In the genomic region with DNA sequence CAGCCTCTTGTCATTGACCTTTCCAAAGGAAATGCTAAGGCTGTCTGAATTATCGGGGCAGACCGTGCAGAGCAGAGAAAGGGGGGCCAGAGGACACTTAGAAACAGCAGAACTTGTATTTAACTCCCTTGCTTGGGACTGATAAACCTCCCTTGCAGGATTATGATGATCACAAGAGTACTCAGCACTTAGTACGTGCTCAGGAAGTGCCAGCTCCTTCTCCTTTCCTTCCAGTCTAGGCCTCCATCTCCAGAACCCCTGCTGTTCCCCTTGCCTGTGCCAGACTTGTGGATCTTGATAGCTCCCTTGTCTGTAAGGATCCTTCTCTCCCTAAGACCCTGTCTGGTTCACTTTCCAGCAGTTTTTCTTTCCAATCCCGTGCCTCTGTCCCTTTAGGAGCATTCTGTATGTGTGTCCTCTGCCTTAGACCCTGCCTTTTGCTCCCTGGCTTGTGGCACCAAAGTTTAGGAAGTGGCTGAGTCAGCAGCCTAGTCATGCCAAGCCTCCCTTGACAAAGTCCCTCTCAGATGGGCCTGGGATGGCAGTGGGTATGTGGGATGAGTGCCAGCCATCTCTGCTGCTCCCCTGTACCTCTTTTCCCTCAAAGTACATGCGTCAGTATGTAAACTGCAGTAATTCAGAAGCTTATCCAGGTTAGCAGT, we compare ENCODE assay signal across 8 cellular contexts. TPM values are rescaled to one million over a fixed set of nuclear protein-coding genes. Genes with fewer than 3 reads are reported as not detected.
DNase-seq lines count a peak whose midpoint lies in the region; ATAC-seq and TF ChIP-seq lines count a peak whose summit lies in the region.

No MANE protein-coding gene starts in this region.

- H3K9me3 ChIP-seq in Peyer's patch: no peaks in the 10 kb centered on the region

- ATAC-seq in effector memory CD8-positive, alpha-beta T cell (replicated peaks): no peak
- ATAC-seq in GM18505 (IDR thresholded peaks at IDR 0.05; ENCODE audit: unreplicated experiment): no peak
- no peak for ATAC-seq in GM18870 (IDR thresholded peaks at IDR 0.05; ENCODE audit: unreplicated experiment)

- TF ChIP-seq POLR2A in Peyer's patch (IDR thresholded peaks at IDR 0.05): no peak
- TF ChIP-seq POLR2A in GM18505 (IDR thresholded peaks at IDR 0.05; ENCODE audit: borderline replicate concordance, extremely low read depth, insufficient read depth, insufficient read length): no peak

- H3K4me3 Mint-ChIP-seq in activated naive CD4-positive, alpha-beta T cell treated with anti-CD3 and anti-CD28 coated beads, Interleukin-2, amount 50 U/mL, for 24 hours: peak overlapping the region; percentile 89
- peak overlapping the region; percentile 89 to 92 for H3K4me3 Mint-ChIP-seq in effector memory CD8-positive, alpha-beta T cell

- no peak for TF ChIP-seq CTCF in Peyer's patch (IDR thresholded peaks at IDR 0.05)

- no peak for DNase-seq in activated naive CD4-positive, alpha-beta T cell treated with anti-CD3 and anti-CD28 coated beads, Interleukin-2, amount 50 U/mL, for 16 hours
- DNase-seq in Peyer's patch: no peak
- DNase-seq in effector memory CD8-positive, alpha-beta T cell: no peak
- DNase-seq in myocyte (ENCODE audit: low read depth): peak; percentile 16
- DNase-seq in KG1 (lab: John Stamatoyannopoulos, UW): no peak

- no peaks in the 10 kb centered on the region for H3K9me3 Mint-ChIP-seq in activated naive CD4-positive, alpha-beta T cell treated with anti-CD3 and anti-CD28 coated beads, Interleukin-2, amount 50 U/mL, for 24 hours
- no peaks in the 10 kb centered on the region for H3K9me3 Mint-ChIP-seq in effector memory CD8-positive, alpha-beta T cell

- H3K27me3 Mint-ChIP-seq in activated naive CD4-positive, alpha-beta T cell treated with anti-CD3 and anti-CD28 coated beads, Interleukin-2, amount 50 U/mL, for 24 hours: peaks cover 4% of the 10 kb centered on the region
- peaks cover 19 to 20% of the 10 kb centered on the region in 2 donors for H3K27me3 Mint-ChIP-seq in effector memory CD8-positive, alpha-beta T cell

- H3K27me3 ChIP-seq in Peyer's patch: no peaks in the 10 kb centered on the region

- H3K4me1 Mint-ChIP-seq in activated naive CD4-positive, alpha-beta T cell treated with anti-CD3 and anti-CD28 coated beads, Interleukin-2, amount 50 U/mL, for 24 hours: peaks cover 16% of the 10 kb centered on the region
- H3K4me1 Mint-ChIP-seq in effector memory CD8-positive, alpha-beta T cell (ENCODE audit: low read depth in 2 of 2): peaks cover 10 to 15% of the 10 kb centered on the region in 2 donors

- no peaks in the 10 kb centered on the region for H3K36me3 Mint-ChIP-seq in activated naive CD4-positive, alpha-beta T cell treated with anti-CD3 and anti-CD28 coated beads, Interleukin-2, amount 50 U/mL, for 24 hours
- H3K36me3 Mint-ChIP-seq in effector memory CD8-positive, alpha-beta T cell (ENCODE audit: insufficient read depth): peaks cover 8% of the 10 kb centered on the region

- H3K4me1 ChIP-seq in Peyer's patch: peaks cover 0 to 17% (median 9%) of the 10 kb centered on the region in 4 donors

- H3K27ac Mint-ChIP-seq in activated naive CD4-positive, alpha-beta T cell treated with anti-CD3 and anti-CD28 coated beads, Interleukin-2, amount 50 U/mL, for 24 hours: peak overlapping the region; percentile 31
- H3K27ac Mint-ChIP-seq in effector memory CD8-positive, alpha-beta T cell: peak overlapping the region; percentile 74 to 91

- H3K36me3 ChIP-seq in Peyer's patch: no peaks in the 10 kb centered on the region

- peak overlapping the region; percentile 54 to 78 (median 72) for H3K4me3 ChIP-seq in Peyer's patch

- H3K27ac ChIP-seq in Peyer's patch: peak overlapping the region in 2 of 4 donors; percentile 59 to 76

RNA-seq across cellular contexts. Expression of a gene that starts 0.8 kb away (rescaled TPM):
- total RNA-seq in Peyer's patch: 10 to 100 TPM in 2 of 4 donors, 1 to 10 TPM in 2; 6.3 to 39.6 (median 10.6) TPM
- 8.3 and 11.2 TPM in 2 replicates for total RNA-seq in myocyte
- 10.3 TPM for polyA plus RNA-seq in myocyte (2012)
